Comparison of ENCODE assay signal across 2 cellular contexts in the genomic region with DNA sequence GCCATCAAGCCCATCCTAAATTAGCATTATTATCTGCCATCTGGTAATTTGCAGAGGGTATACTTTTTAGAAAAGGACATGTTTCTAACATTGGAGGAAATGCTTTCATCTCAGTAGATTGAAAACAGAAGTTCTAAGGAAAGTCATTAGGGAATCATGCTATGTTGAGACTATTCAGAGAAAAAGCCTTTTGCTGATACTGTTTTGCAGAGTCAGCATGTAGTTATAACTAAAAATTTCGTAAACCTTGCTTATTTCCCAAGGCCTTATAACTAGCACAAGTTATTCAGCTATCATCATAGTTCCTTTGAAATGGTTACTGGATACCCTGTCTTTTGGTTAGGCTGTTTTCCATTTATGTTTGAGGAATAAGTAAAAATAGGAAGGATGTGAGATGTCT.
TF ChIP-seq lines count a peak whose summit lies in the region.

No MANE protein-coding gene starts in this region.

TF ChIP-seq in HepG2, 621 proteins besides CTCF, POLR2A, EP300 and RAD21:
- TF ChIP-seq MAFK (conservative IDR thresholded peaks at IDR 0.05 in 1 of 2, IDR thresholded peaks at IDR 0.05 in 1 of 2; ENCODE audit: low read length in 2 of 2) = peak; percentile 94 to 96
- peak; percentile 93 for TF ChIP-seq MAFF (IDR thresholded peaks at IDR 0.05; ENCODE audit: low read depth, low read length)
- TF ChIP-seq, protein P1, sequence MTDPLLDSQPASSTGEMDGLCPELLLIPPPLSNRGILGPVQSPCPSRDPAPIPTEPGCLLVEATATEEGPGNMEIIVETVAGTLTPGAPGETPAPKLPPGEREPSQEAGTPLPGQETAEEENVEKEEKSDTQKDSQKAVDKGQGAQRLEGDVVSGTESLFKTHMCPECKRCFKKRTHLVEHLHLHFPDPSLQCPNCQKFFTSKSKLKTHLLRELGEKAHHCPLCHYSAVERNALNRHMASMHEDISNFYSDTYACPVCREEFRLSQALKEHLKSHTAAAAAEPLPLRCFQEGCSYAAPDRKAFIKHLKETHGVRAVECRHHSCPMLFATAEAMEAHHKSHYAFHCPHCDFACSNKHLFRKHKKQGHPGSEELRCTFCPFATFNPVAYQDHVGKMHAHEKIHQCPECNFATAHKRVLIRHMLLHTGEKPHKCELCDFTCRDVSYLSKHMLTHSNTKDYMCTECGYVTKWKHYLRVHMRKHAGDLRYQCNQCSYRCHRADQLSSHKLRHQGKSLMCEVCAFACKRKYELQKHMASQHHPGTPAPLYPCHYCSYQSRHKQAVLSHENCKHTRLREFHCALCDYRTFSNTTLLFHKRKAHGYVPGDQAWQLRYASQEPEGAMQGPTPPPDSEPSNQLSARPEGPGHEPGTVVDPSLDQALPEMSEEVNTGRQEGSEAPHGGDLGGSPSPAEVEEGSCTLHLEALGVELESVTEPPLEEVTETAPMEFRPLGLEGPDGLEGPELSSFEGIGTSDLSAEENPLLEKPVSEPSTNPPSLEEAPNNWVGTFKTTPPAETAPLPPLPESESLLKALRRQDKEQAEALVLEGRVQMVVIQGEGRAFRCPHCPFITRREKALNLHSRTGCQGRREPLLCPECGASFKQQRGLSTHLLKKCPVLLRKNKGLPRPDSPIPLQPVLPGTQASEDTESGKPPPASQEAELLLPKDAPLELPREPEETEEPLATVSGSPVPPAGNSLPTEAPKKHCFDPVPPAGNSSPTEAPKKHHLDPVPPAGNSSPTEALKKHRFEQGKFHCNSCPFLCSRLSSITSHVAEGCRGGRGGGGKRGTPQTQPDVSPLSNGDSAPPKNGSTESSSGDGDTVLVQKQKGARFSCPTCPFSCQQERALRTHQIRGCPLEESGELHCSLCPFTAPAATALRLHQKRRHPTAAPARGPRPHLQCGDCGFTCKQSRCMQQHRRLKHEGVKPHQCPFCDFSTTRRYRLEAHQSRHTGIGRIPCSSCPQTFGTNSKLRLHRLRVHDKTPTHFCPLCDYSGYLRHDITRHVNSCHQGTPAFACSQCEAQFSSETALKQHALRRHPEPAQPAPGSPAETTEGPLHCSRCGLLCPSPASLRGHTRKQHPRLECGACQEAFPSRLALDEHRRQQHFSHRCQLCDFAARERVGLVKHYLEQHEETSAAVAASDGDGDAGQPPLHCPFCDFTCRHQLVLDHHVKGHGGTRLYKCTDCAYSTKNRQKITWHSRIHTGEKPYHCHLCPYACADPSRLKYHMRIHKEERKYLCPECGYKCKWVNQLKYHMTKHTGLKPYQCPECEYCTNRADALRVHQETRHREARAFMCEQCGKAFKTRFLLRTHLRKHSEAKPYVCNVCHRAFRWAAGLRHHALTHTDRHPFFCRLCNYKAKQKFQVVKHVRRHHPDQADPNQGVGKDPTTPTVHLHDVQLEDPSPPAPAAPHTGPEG (CRISPR knock-in tag; IDR thresholded peaks at IDR 0.05) = no peak
- no peak for TF ChIP-seq MTF2 (CRISPR knock-in tag; IDR thresholded peaks at IDR 0.05; ENCODE audit: borderline replicate concordance)
- TF ChIP-seq ZNF230 (CRISPR knock-in tag; IDR thresholded peaks at IDR 0.05) = no peak
- no peak for TF ChIP-seq XRCC5 (optimal IDR thresholded peaks at IDR 0.05; ENCODE audit: low read length)

TF ChIP-seq in H1, 55 proteins besides CTCF, POLR2A, EP300 and RAD21:
- peak; percentile 61; the same call in 1 of the 2 replicates for TF ChIP-seq MAFK (IDR thresholded peaks at IDR 0.05; ENCODE audit: low read depth, low read length)
- TF ChIP-seq E2F6 (IDR thresholded peaks at IDR 0.05) = no peak
TF ChIP-seq in H1: peak in this region for 1.
